21 cellular contexts compared by ENCODE assay signal in the genomic region with DNA sequence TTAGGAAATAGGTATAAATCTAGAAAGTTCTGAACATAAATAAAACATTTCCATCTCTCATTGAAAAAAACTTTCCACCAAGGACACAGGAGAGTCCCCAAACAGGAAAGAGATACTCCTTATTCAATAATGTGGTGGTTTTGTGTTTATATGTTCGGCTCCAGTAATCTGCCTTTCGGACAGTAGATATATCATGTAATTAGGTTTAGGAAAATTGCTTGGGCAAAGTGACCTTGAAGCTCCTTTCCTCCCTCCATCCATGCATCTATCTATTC.
"Had no signal": no experiment of that assay in that cellular context is flagged by ENCODE, and none has a peak within 500 bp of the region (broad histone marks: within the 10 kb centered on the region; RNA-seq: fewer than 3 reads in every experiment).

No MANE protein-coding gene starts in this region.

- DNase-seq: stimulated activated CD4-positive, alpha-beta T cell treated with anti-CD3 and anti-CD28 coated beads, Interleukin-2, amount 100 ng/mL, for 48 hours; stimulated activated CD4-positive, alpha-beta T cell treated with anti-CD3 and anti-CD28 coated beads, Interleukin-4, amount 100 ng/mL, for 1 hour; stimulated activated CD4-positive, alpha-beta T cell treated with anti-CD3 and anti-CD28 coated beads, Interleukin-4, amount 100 ng/mL, for 24 hours; stimulated activated CD4-positive, alpha-beta T cell treated with anti-CD3 and anti-CD28 coated beads, Interleukin-4, amount 100 ng/mL, for 4 hours; stimulated activated CD8-positive, alpha-beta memory T cell treated with anti-CD3 and anti-CD28 coated beads, Interleukin-4, amount 100 ng/mL, for 48 hours; stimulated activated naive B cell treated with anti-CD40 and anti-IgM and Interleukin-4, amounts not matched to agents 10 μg/mL and 1 μg/mL and 100 μg/mL, for 72 hours; stimulated activated naive CD4-positive, alpha-beta T cell; stimulated activated naive CD4-positive, alpha-beta T cell treated with Interleukin-2 at 50 U/mL for 16 hours; stimulated activated naive CD8-positive, alpha-beta T cell treated with anti-CD3 and anti-CD28 coated beads, Interleukin-15, amount 100 ng/mL, for 72 hours; stimulated activated naive CD8-positive, alpha-beta T cell treated with anti-CD3 and anti-CD28 coated beads, Interleukin-15, Interleukin-2, amounts not matched to agents 100 U/mL and 50 U/mL, for 24 hours; stomach; substantia nigra; testis; thyroid gland; tibial artery; transverse colon; upper lobe of left lung; upper lobe of right lung; uterus had no signal

- ATAC-seq: stimulated activated effector memory CD8-positive, alpha-beta T cell treated with anti-CD3 and anti-CD28 coated beads, Interleukin-12 subunit alpha, Interleukin-12 subunit beta, amount 100 ng/mL, for 72 hours; stimulated activated memory B cell treated with anti-CD40 and anti-IgM and Interleukin-4, amounts not matched to agents 10 μg/mL and 1 μg/mL and 100 μg/mL, for 72 hours; stimulated activated naive B cell treated with anti-CD40 and anti-IgM and Interleukin-4, amounts not matched to agents 10 μg/mL and 1 μg/mL and 100 μg/mL, for 72 hours; stimulated activated naive CD8-positive, alpha-beta T cell treated with anti-CD3 and anti-CD28 coated beads, Interleukin-15, amount 100 ng/mL, for 72 hours; stimulated activated naive CD8-positive, alpha-beta T cell treated with anti-CD3 and anti-CD28 coated beads, Interleukin-15, Interleukin-2, amounts not matched to agents 100 U/mL and 50 U/mL, for 24 hours; upper lobe of right lung had no signal
